In genomic region chr2:202918860-202919259, GRCh38 we compare ENCODE assay signal across 1 cellular context.
TF ChIP-seq lines count a peak whose summit lies in the region.

No MANE protein-coding gene starts in this region.

TF ChIP-seq in GM12878, 131 proteins besides CTCF, POLR2A, EP300 and RAD21:
- TF ChIP-seq BACH1 (IDR thresholded peaks at IDR 0.05; ENCODE audit: borderline replicate concordance) (no peak), MEF2B (IDR thresholded peaks at IDR 0.05; ENCODE audit: partially characterized antibody, poor library complexity, severe bottlenecking) (no peak), ZNF592 (IDR thresholded peaks at IDR 0.05) (no peak), FOXK2 (IDR thresholded peaks at IDR 0.05) (no peak), STAT3 (IDR thresholded peaks at IDR 0.05; ENCODE audit: low read depth, low read length) (no peak), IRF4 (IDR thresholded peaks at IDR 0.05; ENCODE audit: low read depth, low read length) (no peak), SIN3A (IDR thresholded peaks at IDR 0.05; ENCODE audit: low read depth, low read length) (no peak), FOXM1 (IDR thresholded peaks at IDR 0.05; ENCODE audit: low read depth, low read length) (no peak), ZNF207 (IDR thresholded peaks at IDR 0.05; ENCODE audit: borderline replicate concordance) (no peak)
